In genomic region chr3:81375921-81376320, GRCh38 we compare ENCODE assay signal across 15 cellular contexts.
DNase-seq lines count a peak whose midpoint lies in the region; ATAC-seq and TF ChIP-seq lines count a peak whose summit lies in the region.
"Had no signal": no experiment of that assay in that cellular context is flagged by ENCODE, and none has a peak within 500 bp of the region (broad histone marks: within the 10 kb centered on the region; RNA-seq: fewer than 3 reads in every experiment).

No MANE protein-coding gene starts in this region.

- no peak overlapping the region for H3K4me3 Mint-ChIP-seq in GM23338
- H3K4me3 Mint-ChIP-seq: CD4-positive, alpha-beta memory T cell had no signal

- no peaks in the 10 kb centered on the region for H3K79me2 ChIP-seq in GM23338 (replicated peaks; ENCODE audit: insufficient read depth)

- no peaks in the 10 kb centered on the region for H3K9me3 ChIP-seq in left lung
- H3K9me3 ChIP-seq: A549, BE2C, HAP-1 had no signal

- H4K20me1 ChIP-seq in GM23338 (replicated peaks; ENCODE audit: insufficient read depth) = no peaks in the 10 kb centered on the region

- H3K27ac ChIP-seq in GM23338 (ENCODE audit: low read depth) = no peak overlapping the region
- H3K27ac ChIP-seq in left lung = no peak overlapping the region
- H3K27ac ChIP-seq: A549, C4-2B had no signal

- H2AFZ ChIP-seq in GM23338 = peak overlapping the region; percentile 35; the same call in 1 of the 2 replicates

- no peak for ATAC-seq in GM23338
- no peak for ATAC-seq in left lung
- ATAC-seq: A549, HepG2 had no signal

- H3K36me3 ChIP-seq in GM23338 (ENCODE audit: insufficient read depth) (no peaks in the 10 kb centered on the region), left lung (no peaks in the 10 kb centered on the region)
- H3K36me3 ChIP-seq: BE2C, HAP-1 had no signal

- H3K4me3 ChIP-seq in GM23338 (no peak overlapping the region), left lung (no peak overlapping the region)
- H3K4me3 ChIP-seq: A549, HAP-1 had no signal

- H3K9me2 ChIP-seq in GM23338 (ENCODE audit: insufficient read depth) = no peaks in the 10 kb centered on the region; the same call in 1 of the 2 replicates

- no peaks in the 10 kb centered on the region for H3K27me3 Mint-ChIP-seq in GM23338 (ENCODE audit: insufficient read depth, low read depth, poor library complexity)
- H3K27me3 Mint-ChIP-seq: CD4-positive, alpha-beta memory T cell had no signal

- H3K9me3 Mint-ChIP-seq in GM23338 = no peaks in the 10 kb centered on the region

- TF ChIP-seq CTCF in GM23338 (conservative IDR thresholded peaks at IDR 0.05; ENCODE audit: low read depth in 2 of 2) = no peak
- no peak for TF ChIP-seq CTCF in left lung (IDR thresholded peaks at IDR 0.05)

- H3K36me3 Mint-ChIP-seq in GM23338 (ENCODE audit: low read depth) = no peaks in the 10 kb centered on the region
- H3K36me3 Mint-ChIP-seq: CD4-positive, alpha-beta memory T cell had no signal

- H3F3A ChIP-seq in GM23338 (replicated peaks; ENCODE audit: low read depth) = no peaks in the 10 kb centered on the region

- no peak overlapping the region for H3K27ac Mint-ChIP-seq in GM23338
- H3K27ac Mint-ChIP-seq: CD4-positive, alpha-beta memory T cell had no signal

- H3K27me3 ChIP-seq in GM23338 (ENCODE audit: insufficient read depth) = no peaks in the 10 kb centered on the region
- peaks cover 0 to 9% of the 10 kb centered on the region in 2 donors for H3K27me3 ChIP-seq in left lung
- H3K27me3 ChIP-seq: BE2C had no signal

- H3K4me1 Mint-ChIP-seq in GM23338 = peaks cover 15% of the 10 kb centered on the region; the same call in 2 of the 3 replicates
- H3K4me1 Mint-ChIP-seq: CD4-positive, alpha-beta memory T cell had no signal

- H3K4me1 ChIP-seq in GM23338 (ENCODE audit: insufficient read depth) = peaks cover 9% of the 10 kb centered on the region
- H3K4me1 ChIP-seq in left lung = no peaks in the 10 kb centered on the region
- H3K4me1 ChIP-seq: A549, BE2C had no signal

- DNase-seq in GM23338 (ENCODE audit: low spot score) (no peak), M059J (ENCODE audit: low read depth) (peak; percentile 2), cerebellar cortex (ENCODE audit: low spot score) (peak; percentile 7), kidney tubule cell (ENCODE audit: low spot score) (peak; percentile 22), occipital lobe (lab: John Stamatoyannopoulos, UW) (no peak), DMS79 (lab: John Stamatoyannopoulos, UW) (no peak), SK-N-DZ (ENCODE audit: low spot score) (no peak), left lung (no peak)
- DNase-seq: BE2C; CD4-positive, alpha-beta memory T cell; DMS53 had no signal

- intact Hi-C loops in left lung (cut with DNase I) = no loop called here

- H3K4me2 ChIP-seq in GM23338 = no peak overlapping the region
- H3K4me2 ChIP-seq: A549 had no signal

TF ChIP-seq in GM23338, 12 proteins besides CTCF, POLR2A, EP300 and RAD21 (continues in another document):
- TF ChIP-seq EZH2 (IDR thresholded peaks at IDR 0.05; ENCODE audit: low read depth, unreplicated experiment) = no peak
- TF ChIP-seq EZH2phosphoT487 (IDR thresholded peaks at IDR 0.05; ENCODE audit: unreplicated experiment) = no peak
- no peak for TF ChIP-seq POLR2AphosphoS5 (IDR thresholded peaks at IDR 0.05; ENCODE audit: low read depth)
- TF ChIP-seq, protein P1, sequence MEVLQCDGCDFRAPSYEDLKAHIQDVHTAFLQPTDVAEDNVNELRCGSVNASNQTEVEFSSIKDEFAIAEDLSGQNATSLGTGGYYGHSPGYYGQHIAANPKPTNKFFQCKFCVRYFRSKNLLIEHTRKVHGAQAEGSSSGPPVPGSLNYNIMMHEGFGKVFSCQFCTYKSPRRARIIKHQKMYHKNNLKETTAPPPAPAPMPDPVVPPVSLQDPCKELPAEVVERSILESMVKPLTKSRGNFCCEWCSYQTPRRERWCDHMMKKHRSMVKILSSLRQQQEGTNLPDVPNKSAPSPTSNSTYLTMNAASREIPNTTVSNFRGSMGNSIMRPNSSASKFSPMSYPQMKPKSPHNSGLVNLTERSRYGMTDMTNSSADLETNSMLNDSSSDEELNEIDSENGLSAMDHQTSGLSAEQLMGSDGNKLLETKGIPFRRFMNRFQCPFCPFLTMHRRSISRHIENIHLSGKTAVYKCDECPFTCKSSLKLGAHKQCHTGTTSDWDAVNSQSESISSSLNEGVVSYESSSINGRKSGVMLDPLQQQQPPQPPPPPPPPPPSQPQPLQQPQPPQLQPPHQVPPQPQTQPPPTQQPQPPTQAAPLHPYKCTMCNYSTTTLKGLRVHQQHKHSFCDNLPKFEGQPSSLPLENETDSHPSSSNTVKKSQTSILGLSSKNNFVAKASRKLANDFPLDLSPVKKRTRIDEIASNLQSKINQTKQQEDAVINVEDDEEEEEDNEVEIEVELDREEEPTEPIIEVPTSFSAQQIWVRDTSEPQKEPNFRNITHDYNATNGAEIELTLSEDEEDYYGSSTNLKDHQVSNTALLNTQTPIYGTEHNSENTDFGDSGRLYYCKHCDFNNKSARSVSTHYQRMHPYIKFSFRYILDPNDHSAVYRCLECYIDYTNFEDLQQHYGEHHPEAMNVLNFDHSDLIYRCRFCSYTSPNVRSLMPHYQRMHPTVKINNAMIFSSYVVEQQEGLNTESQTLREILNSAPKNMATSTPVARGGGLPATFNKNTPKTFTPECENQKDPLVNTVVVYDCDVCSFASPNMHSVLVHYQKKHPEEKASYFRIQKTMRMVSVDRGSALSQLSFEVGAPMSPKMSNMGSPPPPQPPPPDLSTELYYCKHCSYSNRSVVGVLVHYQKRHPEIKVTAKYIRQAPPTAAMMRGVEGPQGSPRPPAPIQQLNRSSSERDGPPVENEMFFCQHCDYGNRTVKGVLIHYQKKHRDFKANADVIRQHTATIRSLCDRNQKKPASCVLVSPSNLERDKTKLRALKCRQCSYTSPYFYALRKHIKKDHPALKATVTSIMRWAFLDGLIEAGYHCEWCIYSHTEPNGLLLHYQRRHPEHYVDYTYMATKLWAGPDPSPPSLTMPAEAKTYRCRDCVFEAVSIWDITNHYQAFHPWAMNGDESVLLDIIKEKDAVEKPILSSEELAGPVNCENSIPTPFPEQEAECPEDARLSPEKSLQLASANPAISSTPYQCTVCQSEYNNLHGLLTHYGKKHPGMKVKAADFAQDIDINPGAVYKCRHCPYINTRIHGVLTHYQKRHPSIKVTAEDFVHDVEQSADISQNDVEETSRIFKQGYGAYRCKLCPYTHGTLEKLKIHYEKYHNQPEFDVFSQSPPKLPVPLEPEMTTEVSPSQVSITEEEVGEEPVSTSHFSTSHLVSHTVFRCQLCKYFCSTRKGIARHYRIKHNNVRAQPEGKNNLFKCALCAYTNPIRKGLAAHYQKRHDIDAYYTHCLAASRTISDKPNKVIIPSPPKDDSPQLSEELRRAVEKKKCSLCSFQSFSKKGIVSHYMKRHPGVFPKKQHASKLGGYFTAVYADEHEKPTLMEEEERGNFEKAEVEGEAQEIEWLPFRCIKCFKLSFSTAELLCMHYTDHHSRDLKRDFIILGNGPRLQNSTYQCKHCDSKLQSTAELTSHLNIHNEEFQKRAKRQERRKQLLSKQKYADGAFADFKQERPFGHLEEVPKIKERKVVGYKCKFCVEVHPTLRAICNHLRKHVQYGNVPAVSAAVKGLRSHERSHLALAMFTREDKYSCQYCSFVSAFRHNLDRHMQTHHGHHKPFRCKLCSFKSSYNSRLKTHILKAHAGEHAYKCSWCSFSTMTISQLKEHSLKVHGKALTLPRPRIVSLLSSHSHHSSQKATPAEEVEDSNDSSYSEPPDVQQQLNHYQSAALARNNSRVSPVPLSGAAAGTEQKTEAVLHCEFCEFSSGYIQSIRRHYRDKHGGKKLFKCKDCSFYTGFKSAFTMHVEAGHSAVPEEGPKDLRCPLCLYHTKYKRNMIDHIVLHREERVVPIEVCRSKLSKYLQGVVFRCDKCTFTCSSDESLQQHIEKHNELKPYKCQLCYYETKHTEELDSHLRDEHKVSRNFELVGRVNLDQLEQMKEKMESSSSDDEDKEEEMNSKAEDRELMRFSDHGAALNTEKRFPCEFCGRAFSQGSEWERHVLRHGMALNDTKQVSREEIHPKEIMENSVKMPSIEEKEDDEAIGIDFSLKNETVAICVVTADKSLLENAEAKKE (CRISPR knock-in tag; IDR thresholded peaks at IDR 0.05) = no peak
- TF ChIP-seq JUNB (IDR thresholded peaks at IDR 0.05; ENCODE audit: unreplicated experiment) = no peak
- TF ChIP-seq, protein P2, sequence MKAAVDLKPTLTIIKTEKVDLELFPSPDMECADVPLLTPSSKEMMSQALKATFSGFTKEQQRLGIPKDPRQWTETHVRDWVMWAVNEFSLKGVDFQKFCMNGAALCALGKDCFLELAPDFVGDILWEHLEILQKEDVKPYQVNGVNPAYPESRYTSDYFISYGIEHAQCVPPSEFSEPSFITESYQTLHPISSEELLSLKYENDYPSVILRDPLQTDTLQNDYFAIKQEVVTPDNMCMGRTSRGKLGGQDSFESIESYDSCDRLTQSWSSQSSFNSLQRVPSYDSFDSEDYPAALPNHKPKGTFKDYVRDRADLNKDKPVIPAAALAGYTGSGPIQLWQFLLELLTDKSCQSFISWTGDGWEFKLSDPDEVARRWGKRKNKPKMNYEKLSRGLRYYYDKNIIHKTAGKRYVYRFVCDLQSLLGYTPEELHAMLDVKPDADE (IDR thresholded peaks at IDR 0.05) = no peak
- TF ChIP-seq ZNF114 (CRISPR knock-in tag; IDR thresholded peaks at IDR 0.05) = no peak
- no peak for TF ChIP-seq STAT1 (IDR thresholded peaks at IDR 0.05; ENCODE audit: unreplicated experiment)
- TF ChIP-seq NANOG (IDR thresholded peaks at IDR 0.05; ENCODE audit: borderline replicate concordance) = no peak
- no peak for TF ChIP-seq ZNF331 (CRISPR knock-in tag; IDR thresholded peaks at IDR 0.05; ENCODE audit: low read depth)
- no peak for TF ChIP-seq CREB1 (CRISPR knock-in tag; IDR thresholded peaks at IDR 0.05; ENCODE audit: low read depth)

Comparison
In these comparisons a context has a peak if more than half of its experiments do, and no peak if none do; other contexts are left out.
1. DNase-seq: peak in M059J (single experiment), cerebellar cortex (single experiment) and kidney tubule cell (single experiment); none in GM23338 (single experiment), occipital lobe (single experiment), DMS79 (single experiment), SK-N-DZ (single experiment) and left lung (0 of 2).